In the genomic region with DNA sequence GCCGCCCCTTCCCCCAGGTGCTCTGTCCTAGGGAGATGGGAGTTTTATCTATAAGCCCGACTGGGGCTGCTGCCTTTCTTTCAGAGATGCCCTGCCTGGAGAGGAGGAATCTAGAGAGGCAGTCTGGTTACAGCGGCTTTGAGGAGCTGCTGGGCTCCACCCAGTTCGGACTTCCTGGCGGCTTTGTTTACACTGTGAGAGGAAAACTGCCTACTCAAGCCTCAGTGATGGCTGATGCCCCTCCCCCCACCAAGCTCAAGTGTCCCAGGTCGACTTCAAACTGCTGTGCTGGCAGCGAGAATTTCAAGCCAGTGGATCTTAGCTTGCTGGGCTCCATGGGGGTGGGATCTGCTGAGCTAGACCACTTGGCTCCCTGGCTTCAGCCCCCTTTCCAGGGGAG, we compare ENCODE assay signal across 12 cellular contexts. TPM values are rescaled to one million over a fixed set of nuclear protein-coding genes. Genes with fewer than 3 reads are reported as not detected.
"Had no signal": no experiment of that assay in that cellular context is flagged by ENCODE, and none has a peak within 500 bp of the region (broad histone marks: within the 10 kb centered on the region; RNA-seq: fewer than 3 reads in every experiment).

No MANE protein-coding gene starts in this region.

RNA-seq across cellular contexts. Expression of gene CNMD, which starts 18.7 kb away (rescaled TPM):
- total RNA-seq: activated B cell treated with CpG ODN at 0.5 μM for 24 hours; activated CD8-positive, alpha-beta T cell treated with anti-CD3 and anti-CD28 coated beads for 36 hours; activated T-cell treated with anti-CD3 and anti-CD28 coated beads, Interleukin-2, amount 50 U/mL, for 4 hours; activated T-helper 17 cell treated with anti-CD3 and anti-CD28 coated beads, Interleukin-2, amount 50 U/mL, for 72 hours; astrocyte; chondrocyte; esophagus squamous epithelium; liver; naive thymus-derived CD4-positive, alpha-beta T cell; psoas muscle; sigmoid colon; thoracic aorta had no signal
- polyA plus RNA-seq: liver, psoas muscle had no signal
